In genomic region chr1:6350416-6351088, GRCh38 we compare ENCODE assay signal across 11 cellular contexts.
DNase-seq lines count a peak whose midpoint lies in the region; ATAC-seq lines count a peak whose summit lies in the region.
"Had no signal": no experiment of that assay in that cellular context is flagged by ENCODE, and none has a peak within 500 bp of the region (broad histone marks: within the 10 kb centered on the region; RNA-seq: fewer than 3 reads in every experiment).

No MANE protein-coding gene starts in this region.

- peaks cover 37% of the 10 kb centered on the region for H3K4me1 Mint-ChIP-seq in stimulated activated effector memory CD8-positive, alpha-beta T cell treated with anti-CD3 and anti-CD28 coated beads, Interleukin-12 subunit alpha, Interleukin-12 subunit beta, amount 100 ng/mL, for 72 hours

- H3K36me3 Mint-ChIP-seq in stimulated activated effector memory CD8-positive, alpha-beta T cell treated with anti-CD3 and anti-CD28 coated beads, Interleukin-12 subunit alpha, Interleukin-12 subunit beta, amount 100 ng/mL, for 72 hours, result no peaks in the 10 kb centered on the region
- H3K36me3 Mint-ChIP-seq: naive B cell had no signal

- no peak overlapping the region for H3K4me3 Mint-ChIP-seq in stimulated activated effector memory CD8-positive, alpha-beta T cell treated with anti-CD3 and anti-CD28 coated beads, Interleukin-12 subunit alpha, Interleukin-12 subunit beta, amount 100 ng/mL, for 72 hours
- H3K4me3 Mint-ChIP-seq: central memory CD8-positive, alpha-beta T cell had no signal

- in situ Hi-C loops in T47D (cut with HindIII; ENCODE audit: low pct_unique_long_range_greater_than_20kb, low sequenced_read_pairs), result no loop called here

- DNase-seq in NCI-H2196 (lab: John Stamatoyannopoulos, UW; ENCODE audit: unreplicated experiment) (peak; percentile 29), NCI-H2196 treated with DMSO at 0.1 percent for 48 hours (lab: John Stamatoyannopoulos, UW; ENCODE audit: unreplicated experiment) (no peak), T47D (ENCODE audit: low read depth in 1 of 2, low spot score in 1 of 2) (peak; percentile 58 to 94), inferior parietal cortex (ENCODE audit: extremely low spot score) (peak; percentile 51)
- DNase-seq in stimulated activated effector memory CD8-positive, alpha-beta T cell treated with anti-CD3 and anti-CD28 coated beads, Interleukin-12 subunit alpha, Interleukin-12 subunit beta, amount 100 ng/mL, for 72 hours (ENCODE audit: low spot score in 2 of 2), result no peak
- DNase-seq in stimulated activated CD4-positive, alpha-beta T cell treated with anti-CD3 and anti-CD28 coated beads, Interleukin-4, amount 100 ng/mL, for 4 hours, result no peak
- DNase-seq: naive B cell had no signal

- H3K9me3 Mint-ChIP-seq in stimulated activated effector memory CD8-positive, alpha-beta T cell treated with anti-CD3 and anti-CD28 coated beads, Interleukin-12 subunit alpha, Interleukin-12 subunit beta, amount 100 ng/mL, for 72 hours, result no peaks in the 10 kb centered on the region
- H3K9me3 Mint-ChIP-seq: central memory CD8-positive, alpha-beta T cell; naive B cell had no signal

- peak overlapping the region; percentile 45 for H3K27ac Mint-ChIP-seq in stimulated activated effector memory CD8-positive, alpha-beta T cell treated with anti-CD3 and anti-CD28 coated beads, Interleukin-12 subunit alpha, Interleukin-12 subunit beta, amount 100 ng/mL, for 72 hours

- no peak for ATAC-seq in stimulated activated effector memory CD8-positive, alpha-beta T cell treated with anti-CD3 and anti-CD28 coated beads, Interleukin-12 subunit alpha, Interleukin-12 subunit beta, amount 100 ng/mL, for 72 hours
- ATAC-seq in GM19467 (IDR thresholded peaks at IDR 0.05; ENCODE audit: unreplicated experiment) (no peak), HG02588 (IDR thresholded peaks at IDR 0.05; ENCODE audit: unreplicated experiment) (no peak)
- ATAC-seq: A549 had no signal

Comparison
In these comparisons a context has a peak if more than half of its experiments do, and no peak if none do; other contexts are left out.
1. DNase-seq: peak in NCI-H2196 (single experiment), T47D (2 of 2) and inferior parietal cortex (single experiment); none in NCI-H2196 treated with DMSO at 0.1 percent for 48 hours (single experiment), stimulated activated effector memory CD8-positive, alpha-beta T cell treated with anti-CD3 and anti-CD28 coated beads, Interleukin-12 subunit alpha, Interleukin-12 subunit beta, amount 100 ng/mL, for 72 hours (0 of 2) and stimulated activated CD4-positive, alpha-beta T cell treated with anti-CD3 and anti-CD28 coated beads, Interleukin-4, amount 100 ng/mL, for 4 hours (0 of 2).